Comparison of ENCODE assay signal across 6 cellular contexts in genomic region chr7:151056286-151057037, GRCh38. TPM values are rescaled to one million over a fixed set of nuclear protein-coding genes. Genes with fewer than 3 reads are reported as not detected.
DNase-seq lines count a peak whose midpoint lies in the region; ATAC-seq and TF ChIP-seq lines count a peak whose summit lies in the region.

No MANE protein-coding gene starts in this region.

- ATAC-seq in activated CD4-positive, alpha-beta T cell treated with anti-CD3 and anti-CD28 coated beads for 36 hours: no peak
- ATAC-seq in GM19395 (IDR thresholded peaks at IDR 0.05; ENCODE audit: unreplicated experiment): no peak

- peak overlapping the region; percentile 81 for H3K4me3 Mint-ChIP-seq in activated CD4-positive, alpha-beta T cell treated with anti-CD3 and anti-CD28 coated beads for 36 hours
- peak overlapping the region; percentile 84 for H3K4me3 Mint-ChIP-seq in endodermal cell

- no peak overlapping the region for H3K27ac Mint-ChIP-seq in activated CD4-positive, alpha-beta T cell treated with anti-CD3 and anti-CD28 coated beads for 36 hours
- H3K27ac Mint-ChIP-seq in endodermal cell: peak overlapping the region; percentile 88

- DNase-seq in activated CD4-positive, alpha-beta T cell treated with anti-CD3 and anti-CD28 coated beads for 36 hours: no peak
- no peak for DNase-seq in activated CD4-positive, alpha-beta T cell treated with anti-CD3 and anti-CD28 coated beads for 4 hours
- DNase-seq in endodermal cell: peak; percentile 82
- DNase-seq in spleen: peak; percentile 85
- no peak for DNase-seq in AG20443 (ENCODE audit: low spot score)

- WGBS in endodermal cell (ENCODE audit: insufficient coverage in 1 of 2, insufficient read length in 1 of 2), 2 experiments: 53 to 76% methylated on average over 4 to 21 of the region's 21 CpGs
- 79 to 84% (median 83%) methylated on average over 21 of the region's 21 CpGs for WGBS in spleen, 5 donors

- H3K36me3 ChIP-seq in endodermal cell (ENCODE audit: control insufficient read depth, insufficient read depth, low read length) (no peaks in the 10 kb centered on the region), spleen (peaks cover 0 to 32% (median 0%) of the 10 kb centered on the region in 6 donors)

- H3K27me3 ChIP-seq in endodermal cell (ENCODE audit: control insufficient read depth, insufficient read depth, low read length, poor library complexity, severe bottlenecking) (peaks cover 12% of the 10 kb centered on the region), spleen (replicated peaks in 1 of 7) (peaks cover 0 to 13% (median 0%) of the 10 kb centered on the region in 7 donors)

- H3K9me3 ChIP-seq in endodermal cell (ENCODE audit: control insufficient read depth, low read length) (no peaks in the 10 kb centered on the region), spleen (no peaks in the 10 kb centered on the region)

- CTCF ChIA-PET in activated CD4-positive, alpha-beta T cell treated with anti-CD3 and anti-CD28 coated beads for 36 hours (lab: Charles Lee): no interaction called here

- H3K27ac ChIP-seq in endodermal cell (ENCODE audit: low read depth, low read length) (no peak overlapping the region), spleen (no peak overlapping the region)

- H3K9me3 Mint-ChIP-seq in activated CD4-positive, alpha-beta T cell treated with anti-CD3 and anti-CD28 coated beads for 36 hours (ENCODE audit: low read depth): no peaks in the 10 kb centered on the region
- no peaks in the 10 kb centered on the region for H3K9me3 Mint-ChIP-seq in endodermal cell

- POLR2A ChIA-PET in activated CD4-positive, alpha-beta T cell treated with anti-CD3 and anti-CD28 coated beads for 36 hours (lab: Charles Lee): no interaction called here

- H3K27me3 Mint-ChIP-seq in activated CD4-positive, alpha-beta T cell treated with anti-CD3 and anti-CD28 coated beads for 36 hours: no peaks in the 10 kb centered on the region
- peaks cover 28% of the 10 kb centered on the region for H3K27me3 Mint-ChIP-seq in endodermal cell (ENCODE audit: insufficient read depth)

- TF ChIP-seq POLR2A in spleen (IDR thresholded peaks at IDR 0.05): no peak

- intact Hi-C loops in activated CD4-positive, alpha-beta T cell treated with anti-CD3 and anti-CD28 coated beads for 36 hours (cut with DNase I, micrococcal nuclease): loop anchor here (5.0 kb wide), 3 partner anchors 44 to 1929 kb away; partner anchors contain the start of genes ZNF425 (in 1 of the 2) and ZNF775 (in 1 of the 2)
- intact Hi-C loops in spleen (cut with DNase I; ENCODE audit: low total_unique reads): no loop called here

- H3K4me1 ChIP-seq in endodermal cell (ENCODE audit: control insufficient read depth, insufficient read depth, low read length) (peaks cover 11% of the 10 kb centered on the region), spleen (peaks cover 15 to 72% (median 50%) of the 10 kb centered on the region in 6 donors)

- no peak overlapping the region for H3K9ac ChIP-seq in endodermal cell (ENCODE audit: extremely low read depth, low read length, poor library complexity, severe bottlenecking)

- peak; percentile 53 for TF ChIP-seq CTCF in endodermal cell (conservative IDR thresholded peaks at IDR 0.05)
- TF ChIP-seq CTCF in spleen (IDR thresholded peaks at IDR 0.05 in 8 of 11, conservative IDR thresholded peaks at IDR 0.05 in 3 of 11): no peak

- peaks cover 2% of the 10 kb centered on the region for H3K36me3 Mint-ChIP-seq in activated CD4-positive, alpha-beta T cell treated with anti-CD3 and anti-CD28 coated beads for 36 hours (ENCODE audit: low read depth)
- H3K36me3 Mint-ChIP-seq in endodermal cell (ENCODE audit: low read depth): peaks cover 7% of the 10 kb centered on the region

- peaks cover 29% of the 10 kb centered on the region for H3K4me1 Mint-ChIP-seq in activated CD4-positive, alpha-beta T cell treated with anti-CD3 and anti-CD28 coated beads for 36 hours
- peaks cover 29% of the 10 kb centered on the region for H3K4me1 Mint-ChIP-seq in endodermal cell

- H3K4me3 ChIP-seq in endodermal cell (ENCODE audit: low read length): peak overlapping the region; percentile 94
- H3K4me3 ChIP-seq in spleen: peak overlapping the region in 5 of 8 donors; percentile 67 to 99 (median 92)

RNA-seq across cellular contexts. Expression of gene CDK5, which starts 1.2 kb away (rescaled TPM):
- 10 to 100 TPM; 12.5 to 16.7 TPM for total RNA-seq in activated CD4-positive, alpha-beta T cell treated with anti-CD3 and anti-CD28 coated beads for 36 hours
- total RNA-seq in endodermal cell (10 to 100 TPM; 22.2 to 25.2 TPM), spleen (10 to 100 TPM in 4 of 7 donors, 1 to 10 TPM in 3; 7.5 to 17.9 (median 11.2) TPM)
- polyA plus RNA-seq in endodermal cell (2013, experiment 1 of 2): 22.0 TPM
- polyA plus RNA-seq in endodermal cell (2013, experiment 2 of 2): 18.7 TPM
- 10 to 100 TPM in 1 of 3 donors, 1 to 10 TPM in 2; 6.3 to 10.1 (median 9.2) TPM for polyA plus RNA-seq in spleen

RNA-seq across cellular contexts. Expression of gene SLC4A2, which starts 2.9 kb away (rescaled TPM):
- 10 to 100 TPM; 58.7 to 85.0 TPM for total RNA-seq in activated CD4-positive, alpha-beta T cell treated with anti-CD3 and anti-CD28 coated beads for 36 hours
- total RNA-seq in endodermal cell (100 to 1,000 TPM; 265 to 284 TPM), spleen (100 to 1,000 TPM in 1 of 7 donors, 10 to 100 TPM in 6; 58.9 to 112 (median 85.2) TPM)
- polyA plus RNA-seq in endodermal cell (2013, experiment 1 of 2): 88.2 TPM
- 83.1 TPM for polyA plus RNA-seq in endodermal cell (2013, experiment 2 of 2)
- polyA plus RNA-seq in spleen: 100 to 1,000 TPM in 1 of 3 donors, 10 to 100 TPM in 2; 43.9 to 122 (median 99.4) TPM

RNA-seq across cellular contexts. Expression of gene ASIC3, which starts 8.1 kb away (rescaled TPM):
- total RNA-seq in activated CD4-positive, alpha-beta T cell treated with anti-CD3 and anti-CD28 coated beads for 36 hours: 1 to 10 TPM; 5.5 to 6.7 TPM
- 1 to 10 TPM; 2.5 to 3.0 TPM for total RNA-seq in endodermal cell
- polyA plus RNA-seq in endodermal cell (2013, experiment 1 of 2): 5.1 TPM
- polyA plus RNA-seq in endodermal cell (2013, experiment 2 of 2): 4.0 TPM
- 1 to 10 TPM; 1.5 to 5.0 (median 2.9) TPM for total RNA-seq in spleen
- 1 to 10 TPM; 1.1 to 3.7 (median 2.6) TPM for polyA plus RNA-seq in spleen

RNA-seq across cellular contexts. Expression of gene FASTK, which starts 24.1 kb away (rescaled TPM):
- 10 to 100 TPM; 56.6 to 56.7 TPM for total RNA-seq in activated CD4-positive, alpha-beta T cell treated with anti-CD3 and anti-CD28 coated beads for 36 hours
- total RNA-seq in endodermal cell: 10 to 100 TPM; 64.0 to 71.0 TPM
- polyA plus RNA-seq in endodermal cell (2013, experiment 1 of 2): 62.8 TPM
- 53.4 TPM for polyA plus RNA-seq in endodermal cell (2013, experiment 2 of 2)
- 100 to 1,000 TPM in 1 of 7 donors, 10 to 100 TPM in 6; 72.9 to 102 (median 77.6) TPM for total RNA-seq in spleen
- 100 to 1,000 TPM in 2 of 3 donors, 10 to 100 TPM in 1; 83.9 to 183 (median 136) TPM for polyA plus RNA-seq in spleen

RNA-seq across cellular contexts. Expression of gene TMUB1, which starts 26.8 kb away (rescaled TPM):
- total RNA-seq in activated CD4-positive, alpha-beta T cell treated with anti-CD3 and anti-CD28 coated beads for 36 hours: 10 to 100 TPM; 54.0 to 67.7 TPM
- total RNA-seq in endodermal cell (10 to 100 TPM; 48.1 to 52.6 TPM), spleen (10 to 100 TPM; 27.1 to 47.8 (median 38.2) TPM)
- 42.7 TPM for polyA plus RNA-seq in endodermal cell (2013, experiment 1 of 2)
- polyA plus RNA-seq in endodermal cell (2013, experiment 2 of 2): 41.2 TPM
- 10 to 100 TPM; 43.0 to 73.4 (median 45.9) TPM for polyA plus RNA-seq in spleen

Comparison
In these comparisons a context has a peak if more than half of its experiments do, and no peak if none do; other contexts are left out.
1. DNase-seq: peak in endodermal cell (single experiment) and spleen (single experiment); none in activated CD4-positive, alpha-beta T cell treated with anti-CD3 and anti-CD28 coated beads for 36 hours (single experiment), activated CD4-positive, alpha-beta T cell treated with anti-CD3 and anti-CD28 coated beads for 4 hours (0 of 2) and AG20443 (single experiment).